9 cellular contexts compared by ENCODE assay signal in the genomic region with DNA sequence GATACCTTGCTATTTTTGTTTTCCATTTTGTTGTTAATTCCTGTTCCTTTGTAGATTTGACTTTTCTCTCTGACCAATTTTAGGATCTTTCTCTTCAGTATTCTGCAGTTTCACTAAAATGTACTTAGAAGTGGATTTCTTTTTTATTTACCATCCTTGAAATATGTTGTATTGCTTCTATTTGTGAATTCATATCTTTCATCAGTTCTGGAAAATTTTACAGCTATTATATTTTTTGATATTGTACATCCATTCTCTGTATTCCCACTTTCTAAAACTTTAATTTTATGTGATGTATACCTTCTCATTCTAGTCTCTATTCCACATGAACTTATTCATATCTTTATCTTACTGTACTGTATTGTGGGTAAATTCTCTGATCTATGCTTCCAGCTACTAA. TPM values are rescaled to one million over a fixed set of nuclear protein-coding genes. Genes with fewer than 3 reads are reported as not detected.
"Had no signal": no experiment of that assay in that cellular context is flagged by ENCODE, and none has a peak within 500 bp of the region (broad histone marks: within the 10 kb centered on the region; RNA-seq: fewer than 3 reads in every experiment).

No MANE protein-coding gene starts in this region.

- H3K27ac ChIP-seq: HL-60, KMS-11 had no signal

- H3K4me1 Mint-ChIP-seq: IgD-negative memory B cell had no signal

- H3K4me3 Mint-ChIP-seq: IgD-negative memory B cell had no signal

- H3K9ac ChIP-seq: KMS-11 had no signal

- ATAC-seq: HepG2 had no signal

- H3K27me3 Mint-ChIP-seq: IgD-negative memory B cell had no signal

- H3K4me2 ChIP-seq: KMS-11 had no signal

- DNase-seq: IMR-90, KBM-7, KG1 had no signal

- FAIRE-seq: HepG2, HTR-8/SVneo had no signal

- H3K27ac Mint-ChIP-seq: IgD-negative memory B cell had no signal

RNA-seq across cellular contexts. Expression of gene ALDH8A1, which starts 9.7 kb away (rescaled TPM):
- total RNA-seq: HT-29 had no signal
- polyA plus RNA-seq: IgD-negative memory B cell had no signal
